Comparison of ENCODE assay signal across 24 cellular contexts in genomic region chr21:41961753-41962152, GRCh38. TPM values are rescaled to one million over a fixed set of nuclear protein-coding genes. Genes with fewer than 3 reads are reported as not detected.
A peak's percentile ranks its signal among the peaks of the same experiment; 100 is the strongest.
DNase-seq lines count a peak whose midpoint lies in the region; ATAC-seq, FAIRE-seq and TF ChIP-seq lines count a peak whose summit lies in the region.
"Had no signal": no experiment of that assay in that cellular context is flagged by ENCODE, and none has a peak within 500 bp of the region (broad histone marks: within the 10 kb centered on the region; RNA-seq: fewer than 3 reads in every experiment).

No MANE protein-coding gene starts in this region.

- H3K4me1 ChIP-seq in GM23338 (ENCODE audit: insufficient read depth) (no peaks in the 10 kb centered on the region; the same call in 1 of the 2 replicates), Loucy (ENCODE audit: insufficient read depth, low read length, poor library complexity, severe bottlenecking) (peaks cover 39% of the 10 kb centered on the region), osteoblast (ENCODE audit: insufficient read depth, low read length) (peaks cover 50% of the 10 kb centered on the region), pancreas (peaks cover 0 to 3% (median 0%) of the 10 kb centered on the region in 3 donors)
- H3K4me1 ChIP-seq: uterus had no signal

- CTCF ChIA-PET in MCF 10A (lab: Yijun Ruan, JAX), result interaction anchor here (0.6 kb wide), 1 partner anchor 698 kb away, joined by 3 read pairs; no protein-coding TSS in a partner anchor

- no peaks in the 10 kb centered on the region for H3K9me2 ChIP-seq in GM23338 (ENCODE audit: insufficient read depth)
- no peaks in the 10 kb centered on the region for H3K9me2 ChIP-seq in Loucy (replicated peaks; ENCODE audit: low read depth, low read length)

- BruUV-seq in MCF 10A (replicated peaks; lab: Mats Ljungman, UMichigan), result no TSS peak

- H3K9me3 Mint-ChIP-seq in GM23338, result no peaks in the 10 kb centered on the region
- no peaks in the 10 kb centered on the region for H3K9me3 Mint-ChIP-seq in endothelial cell (ENCODE audit: unreplicated experiment)
- H3K9me3 Mint-ChIP-seq in MCF 10A (ENCODE audit: unreplicated experiment), result no peaks in the 10 kb centered on the region
- H3K9me3 Mint-ChIP-seq: CD4-positive, alpha-beta memory T cell; nephron had no signal

- no peak overlapping the region for H3K4me3 Mint-ChIP-seq in GM23338
- no peak overlapping the region for H3K4me3 Mint-ChIP-seq in endothelial cell (ENCODE audit: unreplicated experiment)
- H3K4me3 Mint-ChIP-seq in MCF 10A (ENCODE audit: unreplicated experiment), result no peak overlapping the region
- H3K4me3 Mint-ChIP-seq: activated CD8-positive, alpha-beta T cell treated with anti-CD3 and anti-CD28 coated beads, Interleukin-2, amount 10 ng/mL, durations not matched to agents 7 days and 5 days; CD4-positive, alpha-beta memory T cell; nephron had no signal

- 63 to 71% methylated on average over 8 of the region's 8 CpGs for whole genome bisulfite sequencing in pancreas, 2 donors

- H3K9me3 ChIP-seq in Loucy (ENCODE audit: insufficient read depth, low read depth, low read length) (no peaks in the 10 kb centered on the region), osteoblast (ENCODE audit: low read depth, low read length) (no peaks in the 10 kb centered on the region), pancreas (no peaks in the 10 kb centered on the region)
- H3K9me3 ChIP-seq: breast epithelium, uterus had no signal

- H3K36me3 Mint-ChIP-seq in GM23338 (ENCODE audit: low read depth), result no peaks in the 10 kb centered on the region
- H3K36me3 Mint-ChIP-seq in endothelial cell (ENCODE audit: low read depth, unreplicated experiment), result no peaks in the 10 kb centered on the region
- H3K36me3 Mint-ChIP-seq in MCF 10A (ENCODE audit: insufficient read depth, unreplicated experiment), result no peaks in the 10 kb centered on the region
- H3K36me3 Mint-ChIP-seq: CD4-positive, alpha-beta memory T cell had no signal

- H3K27me3 Mint-ChIP-seq in GM23338 (ENCODE audit: insufficient read depth, low read depth, poor library complexity) (peaks cover 5% of the 10 kb centered on the region), endothelial cell (ENCODE audit: unreplicated experiment) (peaks cover 5% of the 10 kb centered on the region), MCF 10A (ENCODE audit: insufficient read depth, unreplicated experiment) (no peaks in the 10 kb centered on the region)

- ATAC-seq in GM23338 (no peak), pancreas (no peak)
- ATAC-seq: activated CD8-positive, alpha-beta T cell treated with anti-CD3 and anti-CD28 coated beads, Interleukin-2, amount 10 ng/mL, durations not matched to agents 7 days and 5 days; sciatic nerve had no signal

- peak overlapping the region; percentile 64 for H3K9ac ChIP-seq in Loucy (ENCODE audit: low read depth, low read length, poor library complexity, severe bottlenecking)

- no peak overlapping the region for H3K4me2 ChIP-seq in GM23338
- H3K4me2 ChIP-seq in Loucy (ENCODE audit: low read depth, low read length, poor library complexity, severe bottlenecking), result peak overlapping the region; percentile 53
- peak overlapping the region; percentile 41 for H3K4me2 ChIP-seq in osteoblast (ENCODE audit: insufficient read depth, low read length)

- H2AFZ ChIP-seq in GM23338 (0 out of 2 replicates have a peak overlapping the region, but pooled peaks have one; percentile 32), Loucy (ENCODE audit: low read length) (peak overlapping the region; percentile 73), osteoblast (ENCODE audit: low read length) (peak overlapping the region; percentile 41)

- H3K27me3 ChIP-seq in GM23338 (ENCODE audit: insufficient read depth) (no peaks in the 10 kb centered on the region), Loucy (ENCODE audit: insufficient read depth, low read length, poor library complexity, severe bottlenecking) (no peaks in the 10 kb centered on the region), osteoblast (ENCODE audit: insufficient read depth, low read length) (peaks cover 15% of the 10 kb centered on the region), pancreas (no peaks in the 10 kb centered on the region)
- H3K27me3 ChIP-seq: breast epithelium, uterus had no signal

- H3K4me1 Mint-ChIP-seq in GM23338, result peaks cover 13% of the 10 kb centered on the region
- peaks cover 20% of the 10 kb centered on the region for H3K4me1 Mint-ChIP-seq in endothelial cell (ENCODE audit: unreplicated experiment)
- H3K4me1 Mint-ChIP-seq in MCF 10A (ENCODE audit: insufficient read depth, unreplicated experiment), result peaks cover 23% of the 10 kb centered on the region

- TF ChIP-seq CTCF in GM23338 (conservative IDR thresholded peaks at IDR 0.05; ENCODE audit: low read depth in 2 of 2) (no peak), Loucy (conservative IDR thresholded peaks at IDR 0.05; ENCODE audit: low read length) (no peak), endothelial cell (IDR thresholded peaks at IDR 0.05; ENCODE audit: unreplicated experiment) (no peak), osteoblast (IDR thresholded peaks at IDR 0.05; ENCODE audit: extremely low read depth, low read depth, low read length) (no peak), MCF 10A (IDR thresholded peaks at IDR 0.05; ENCODE audit: unreplicated experiment) (no peak), pancreas (IDR thresholded peaks at IDR 0.05) (no peak)

- H3F3A ChIP-seq in GM23338 (replicated peaks; ENCODE audit: low read depth) (no peaks in the 10 kb centered on the region), Loucy (ENCODE audit: low read depth) (peaks cover 10% of the 10 kb centered on the region; the same call in 1 of the 2 replicates)

- DNase-seq in GM23338 (ENCODE audit: low spot score) (no peak), endothelial cell (ENCODE audit: low spot score) (no peak), osteoblast (ENCODE audit: insufficient read length, low spot score, missing footprints) (no peak), ACHN (no peak), MCF 10A (ENCODE audit: unreplicated experiment) (no peak), pancreas (no peak)
- DNase-seq: activated CD8-positive, alpha-beta T cell treated with anti-CD3 and anti-CD28 coated beads, Interleukin-2, amount 10 ng/mL, durations not matched to agents 7 days and 5 days; amniotic stem cell; CD4-positive, alpha-beta memory T cell; erythroblast; MM.1S; NCI-H2029 treated with DMSO at 0.1 percent for 48 hours; NCI-H2227 treated with DMSO at 0.1 percent for 48 hours; RPMI8226; stimulated activated CD4-positive, alpha-beta T cell treated with anti-CD3 and anti-CD28 coated beads, Interleukin-12 subunit alpha, Interleukin-12 subunit beta, amount 100 ng/mL, for 4 hours; stimulated activated CD4-positive, alpha-beta T cell treated with anti-CD3 and anti-CD28 coated beads, Interleukin-4, amount 100 ng/mL, for 4 hours; stimulated activated naive CD4-positive, alpha-beta T cell; uterus had no signal

- intact Hi-C loops in MCF 10A (cut with micrococcal nuclease), result no loop called here
- intact Hi-C loops in pancreas (cut with DNase I), result no loop called here

- POLR2A ChIA-PET in MCF 10A (lab: Yijun Ruan, JAX), result no interaction called here

- H3K36me3 ChIP-seq in GM23338 (ENCODE audit: insufficient read depth) (no peaks in the 10 kb centered on the region), Loucy (ENCODE audit: insufficient read depth, low read length) (no peaks in the 10 kb centered on the region), osteoblast (ENCODE audit: insufficient read depth, low read length) (no peaks in the 10 kb centered on the region), pancreas (no peaks in the 10 kb centered on the region)
- H3K36me3 ChIP-seq: breast epithelium, uterus had no signal

- H3K27ac Mint-ChIP-seq in GM23338, result no peak overlapping the region
- H3K27ac Mint-ChIP-seq in endothelial cell (ENCODE audit: unreplicated experiment), result peak overlapping the region; percentile 30
- no peak overlapping the region for H3K27ac Mint-ChIP-seq in MCF 10A (ENCODE audit: low read depth, unreplicated experiment)
- H3K27ac Mint-ChIP-seq: activated CD8-positive, alpha-beta T cell treated with anti-CD3 and anti-CD28 coated beads, Interleukin-2, amount 10 ng/mL, durations not matched to agents 7 days and 5 days; CD4-positive, alpha-beta memory T cell; nephron had no signal

- H4K20me1 ChIP-seq in GM23338 (replicated peaks; ENCODE audit: insufficient read depth) (no peaks in the 10 kb centered on the region), Loucy (ENCODE audit: insufficient read depth, low read length, poor library complexity, severe bottlenecking) (no peaks in the 10 kb centered on the region), osteoblast (ENCODE audit: insufficient read depth, low read length) (no peaks in the 10 kb centered on the region)

- in situ Hi-C loops in ACHN (cut with HindIII; ENCODE audit: low pct_ligation_motif_present, low pct_unique_long_range_greater_than_20kb, low sequenced_read_pairs), result no loop called here

- FAIRE-seq in pancreas (lab: Jason Lieb, UNC), result no peak
- FAIRE-seq: TTC549 had no signal

- H3K4me3 ChIP-seq in GM23338 (no peak overlapping the region), Loucy (ENCODE audit: low read length, poor library complexity, severe bottlenecking) (peak overlapping the region; percentile 43), osteoblast (ENCODE audit: insufficient read depth, low read length) (no peak overlapping the region), pancreas (no peak overlapping the region)
- H3K4me3 ChIP-seq: breast epithelium, SK-N-MC, uterus had no signal

- no peaks in the 10 kb centered on the region for H3K79me2 ChIP-seq in GM23338 (replicated peaks; ENCODE audit: insufficient read depth)
- no peaks in the 10 kb centered on the region for H3K79me2 ChIP-seq in Loucy (ENCODE audit: insufficient read depth, low read length)
- H3K79me2 ChIP-seq in osteoblast (ENCODE audit: insufficient read depth, low read length), result no peaks in the 10 kb centered on the region

- H3K27ac ChIP-seq in GM23338 (ENCODE audit: low read depth) (no peak overlapping the region), osteoblast (ENCODE audit: low read depth, low read length) (peak overlapping the region; percentile 5), pancreas (no peak overlapping the region)
- H3K27ac ChIP-seq: breast epithelium, SK-N-MC, uterus had no signal

TF ChIP-seq in GM23338, 12 proteins besides CTCF, POLR2A, EP300 and RAD21 (continues in another document):
- TF ChIP-seq NANOG (IDR thresholded peaks at IDR 0.05; ENCODE audit: borderline replicate concordance), result no peak
- TF ChIP-seq POLR2AphosphoS5 (IDR thresholded peaks at IDR 0.05; ENCODE audit: low read depth), result no peak
- no peak for TF ChIP-seq EZH2phosphoT487 (IDR thresholded peaks at IDR 0.05; ENCODE audit: unreplicated experiment)

RNA-seq across cellular contexts. Expression of gene C2CD2, which starts 7.9 kb away (rescaled TPM):
- total RNA-seq in GM23338 (2014; rRNA removed; shearing (Covaris generic)), result 12.7 and 16.2 TPM in 2 replicates
- polyA plus RNA-seq in GM23338 (2016; fragmentation: Nextera tagmentation; extraction: Ambion mirVana) (3.1 and 4.5 TPM in 2 replicates), pancreas (1 to 10 TPM; 7.9 to 8.6 TPM)
- total RNA-seq in endothelial cell (ENCODE audit: unreplicated experiment) (34.3 TPM), osteoblast (33.9 and 40.9 TPM in 2 replicates), MCF 10A (2022) (25.0 and 25.1 TPM in 2 replicates), pancreas (10 to 100 TPM in 5 of 6 donors, 1 to 10 TPM in 1; 8.0 to 16.8 (median 12.4) TPM)

RNA-seq across cellular contexts. Expression of gene ZBTB21, which starts 48.4 kb away (rescaled TPM):
- 11.0 and 13.6 TPM in 2 replicates for total RNA-seq in GM23338 (2014; rRNA removed; shearing (Covaris generic))
- polyA plus RNA-seq in GM23338 (2016; fragmentation: Nextera tagmentation; extraction: Ambion mirVana) (8.7 and 10.0 TPM in 2 replicates), pancreas (1 to 10 TPM; 2.9 to 3.2 TPM)
- total RNA-seq in endothelial cell (ENCODE audit: unreplicated experiment) (8.4 TPM), osteoblast (12.7 and 13.8 TPM in 2 replicates), MCF 10A (2022) (21.5 and 27.3 TPM in 2 replicates), pancreas (1 to 10 TPM; 4.8 to 9.5 (median 8.0) TPM)
